Comparison of ENCODE assay signal across 10 cellular contexts in genomic region chr3:100992086-100993033, GRCh38. TPM values are rescaled to one million over a fixed set of nuclear protein-coding genes. Genes with fewer than 3 reads are reported as not detected.
DNase-seq lines count a peak whose midpoint lies in the region; ATAC-seq and TF ChIP-seq lines count a peak whose summit lies in the region.
"Had no signal": no experiment of that assay in that cellular context is flagged by ENCODE, and none has a peak within 500 bp of the region (broad histone marks: within the 10 kb centered on the region; RNA-seq: fewer than 3 reads in every experiment).

No MANE protein-coding gene starts in this region.

- intact Hi-C loops in dorsolateral prefrontal cortex (cut with DNase I): no loop called here
- intact Hi-C loops in lower lobe of right lung (cut with DNase I): no loop called here
- intact Hi-C loops in head of caudate nucleus (cut with DNase I): no loop called here

- no peaks in the 10 kb centered on the region for H3K9me3 Mint-ChIP-seq in immature natural killer cell

- no peak overlapping the region for H3K27ac Mint-ChIP-seq in immature natural killer cell

- H3K4me3 Mint-ChIP-seq in immature natural killer cell: no peak overlapping the region

- H3K4me3 ChIP-seq in LNCaP clone FGC (ENCODE audit: low read depth, low read length) (peak overlapping the region; percentile 21; the same call in 1 of the 2 replicates), dorsolateral prefrontal cortex (peak overlapping the region in 45 of 59 donors; percentile 0 to 54 (median 30)), lower lobe of right lung (peak overlapping the region; percentile 49), thoracic aorta (peak overlapping the region; percentile 78)

- H3K4me1 Mint-ChIP-seq in immature natural killer cell: peaks cover 0 to 1% of the 10 kb centered on the region in 2 donors

- DNase-seq in LNCaP clone FGC (ENCODE audit: low read depth) (peak; percentile 14), dorsolateral prefrontal cortex (no peak), lower lobe of right lung (no peak), thoracic aorta (ENCODE audit: low spot score) (no peak), head of caudate nucleus (no peak), immature natural killer cell (no peak)
- DNase-seq: activated effector memory CD4-positive, alpha-beta T cell treated with anti-CD3 and anti-CD28 coated beads, Interleukin-2, amount 50 U/mL, for 16 hours; retina had no signal

- H3K27ac ChIP-seq in dorsolateral prefrontal cortex (peak overlapping the region in 4 of 59 donors; percentile 14 to 55 (median 25)), lower lobe of right lung (peak overlapping the region; percentile 75), thoracic aorta (peak overlapping the region; percentile 42 to 50)

- ATAC-seq in lower lobe of right lung (peak; percentile 68 to 78), thoracic aorta (ENCODE audit: insufficient number of reproducible peaks, low FRiP score, low read depth) (peak; percentile 49), HG03135 (IDR thresholded peaks at IDR 0.05; ENCODE audit: unreplicated experiment) (no peak), GM19351 (IDR thresholded peaks at IDR 0.05; ENCODE audit: unreplicated experiment) (no peak)

- peaks cover 0 to 5% (median 4%) of the 10 kb centered on the region in 3 donors for H3K27me3 Mint-ChIP-seq in immature natural killer cell (ENCODE audit: low read depth in 3 of 3)

- H3K4me1 ChIP-seq in lower lobe of right lung (peaks cover 4% of the 10 kb centered on the region), thoracic aorta (ENCODE audit: control insufficient read depth in 1 of 2, low read depth in 2 of 2) (peaks cover 0 to 27% of the 10 kb centered on the region in 2 donors)

- H3K36me3 ChIP-seq in lower lobe of right lung: no peaks in the 10 kb centered on the region
- no peaks in the 10 kb centered on the region for H3K36me3 ChIP-seq in thoracic aorta

- TF ChIP-seq CTCF in LNCaP clone FGC (IDR thresholded peaks at IDR 0.05; ENCODE audit: control insufficient read depth, extremely low read depth, insufficient read depth) (no peak), dorsolateral prefrontal cortex (IDR thresholded peaks at IDR 0.05 in 54 of 56, conservative IDR thresholded peaks at IDR 0.05 in 2 of 56; ENCODE audit: low read depth in 1 of 56, partially characterized antibody in 56 of 56) (no peak), lower lobe of right lung (IDR thresholded peaks at IDR 0.05) (no peak), thoracic aorta (IDR thresholded peaks at IDR 0.05) (peak; percentile 24)

- H3K36me3 Mint-ChIP-seq in immature natural killer cell: no peaks in the 10 kb centered on the region

- no peaks in the 10 kb centered on the region for H3K9me3 ChIP-seq in lower lobe of right lung
- H3K9me3 ChIP-seq in thoracic aorta: no peaks in the 10 kb centered on the region

- peaks cover 0 to 18% (median 0%) of the 10 kb centered on the region in 45 donors for H3K27me3 ChIP-seq in dorsolateral prefrontal cortex
- H3K27me3 ChIP-seq in lower lobe of right lung (ENCODE audit: low read depth): no peaks in the 10 kb centered on the region
- H3K27me3 ChIP-seq in thoracic aorta (replicated peaks; ENCODE audit: insufficient read depth): no peaks in the 10 kb centered on the region

RNA-seq across cellular contexts. Expression of gene ABI3BP, which starts 0.9 kb away (rescaled TPM):
- total RNA-seq in dorsolateral prefrontal cortex: 10 to 100 TPM in 79 of 120 experiments, 1 to 10 TPM in 41; 2.4 to 35.6 (median 12.2) TPM
- 108 TPM for total RNA-seq in lower lobe of right lung
- 100 to 1,000 TPM in 1 of 2 donors, 10 to 100 TPM in 1; 46.8 to 185 TPM for total RNA-seq in thoracic aorta
- polyA plus RNA-seq in immature natural killer cell: not detected

Comparison
In these comparisons a context has a peak if more than half of its experiments do, and no peak if none do; other contexts are left out.
1. H3K4me3 ChIP-seq: peak in every context shown above with its lines; median percentile 78 in thoracic aorta; 49 in lower lobe of right lung; 30 in dorsolateral prefrontal cortex; 21 in LNCaP clone FGC.
2. ATAC-seq: peak in lower lobe of right lung (2 of 2) and thoracic aorta (single experiment); none in HG03135 (single experiment) and GM19351 (single experiment).